ENCODE assay signal across 9 cellular contexts in the genomic region with DNA sequence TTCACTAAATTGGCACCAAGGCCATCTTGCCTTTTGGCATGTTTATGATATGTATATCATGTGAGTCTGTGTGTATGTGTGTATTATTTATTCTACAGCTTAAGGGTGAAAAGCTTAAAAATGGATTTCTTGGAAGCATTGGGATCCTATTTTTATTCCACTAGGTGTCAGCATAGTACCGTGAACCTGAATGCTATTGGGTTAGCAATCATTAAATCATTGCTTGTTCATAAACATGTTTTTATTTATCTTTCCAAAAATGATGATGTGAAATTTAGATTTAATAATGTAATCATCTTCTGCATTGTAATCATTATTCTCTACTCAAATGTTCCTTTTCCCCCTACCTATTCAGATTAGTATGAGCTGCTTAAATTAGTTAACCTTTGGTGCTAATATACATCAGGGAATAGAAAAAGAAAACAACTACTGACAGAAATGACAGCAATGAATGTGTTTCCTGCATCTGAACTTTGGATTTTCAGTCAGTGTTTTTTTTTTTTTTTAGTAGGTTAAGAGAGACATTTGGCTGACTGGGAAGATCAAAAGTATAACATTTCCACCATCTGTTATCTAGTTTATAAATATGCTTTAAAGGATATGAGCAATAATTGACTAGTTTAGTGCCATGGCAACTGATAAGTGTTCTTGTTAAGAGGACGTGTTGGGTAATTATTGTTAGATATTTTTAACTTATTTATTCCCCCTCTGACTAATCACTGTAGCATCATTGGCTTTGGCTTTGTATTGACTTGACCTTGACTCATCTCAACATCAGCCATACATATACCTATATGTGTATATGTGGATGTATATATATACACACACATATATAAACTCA. TPM values are rescaled to one million over a fixed set of nuclear protein-coding genes. Genes with fewer than 3 reads are reported as not detected.
DNase-seq lines count a peak whose midpoint lies in the region; ATAC-seq, FAIRE-seq and TF ChIP-seq lines count a peak whose summit lies in the region.
"Had no signal": no experiment of that assay in that cellular context is flagged by ENCODE, and none has a peak within 500 bp of the region (broad histone marks: within the 10 kb centered on the region; RNA-seq: fewer than 3 reads in every experiment).

No MANE protein-coding gene starts in this region.

- intact Hi-C loops in body of pancreas (cut with DNase I) = loop anchor here (10.0 kb wide), 1 partner anchor 592 kb away; no protein-coding TSS in a partner anchor
- intact Hi-C loops in activated T-helper 2 cell treated with anti-CD3 and anti-CD28 coated beads, Interferon-gamma antibody, Interleukin-2, Interleukin-4, amounts not matched to agents 10 μg/mL and 5 μg/mL and 100 μg/mL, durations not matched to agents 14 hours and 24 hours and 36 hours (cut with micrococcal nuclease) = loop anchor here (5.0 kb wide), 1 partner anchor 589 kb away; no protein-coding TSS in a partner anchor

- H3K4me1 Mint-ChIP-seq in activated T-helper 2 cell treated with anti-CD3 and anti-CD28 coated beads, Interferon-gamma antibody, Interleukin-2, Interleukin-4, amounts not matched to agents 10 μg/mL and 5 μg/mL and 100 μg/mL, durations not matched to agents 14 hours and 24 hours and 36 hours (ENCODE audit: low read depth) = no peaks in the 10 kb centered on the region

- no peak for ATAC-seq in body of pancreas

- no peak overlapping the region for H3K4me3 ChIP-seq in body of pancreas

- TF ChIP-seq CTCF in body of pancreas (IDR thresholded peaks at IDR 0.05) = peak; percentile 31 to 70 (median 65)

- H3K9me3 Mint-ChIP-seq in activated T-helper 2 cell treated with anti-CD3 and anti-CD28 coated beads, Interferon-gamma antibody, Interleukin-2, Interleukin-4, amounts not matched to agents 10 μg/mL and 5 μg/mL and 100 μg/mL, durations not matched to agents 14 hours and 24 hours and 36 hours = no peaks in the 10 kb centered on the region

- H3K4me3 Mint-ChIP-seq in activated T-helper 2 cell treated with anti-CD3 and anti-CD28 coated beads, Interferon-gamma antibody, Interleukin-2, Interleukin-4, amounts not matched to agents 10 μg/mL and 5 μg/mL and 100 μg/mL, durations not matched to agents 14 hours and 24 hours and 36 hours (ENCODE audit: low read depth) = no peak overlapping the region

- no peaks in the 10 kb centered on the region for H3K27me3 Mint-ChIP-seq in activated T-helper 2 cell treated with anti-CD3 and anti-CD28 coated beads, Interferon-gamma antibody, Interleukin-2, Interleukin-4, amounts not matched to agents 10 μg/mL and 5 μg/mL and 100 μg/mL, durations not matched to agents 14 hours and 24 hours and 36 hours (ENCODE audit: low read depth)

- no peaks in the 10 kb centered on the region for H3K36me3 Mint-ChIP-seq in activated T-helper 2 cell treated with anti-CD3 and anti-CD28 coated beads, Interferon-gamma antibody, Interleukin-2, Interleukin-4, amounts not matched to agents 10 μg/mL and 5 μg/mL and 100 μg/mL, durations not matched to agents 14 hours and 24 hours and 36 hours (ENCODE audit: low read depth)

- DNase-seq in H54 (ENCODE audit: insufficient read length, low spot score) = no peak
- peak; percentile 61 for DNase-seq in NCI-H1694 (lab: John Stamatoyannopoulos, UW)
- no peak for DNase-seq in body of pancreas
- peak; percentile 45 for DNase-seq in kidney tubule cell (ENCODE audit: low spot score)
- no peak for DNase-seq in activated T-helper 2 cell treated with anti-CD3 and anti-CD28 coated beads, Interferon-gamma antibody, Interleukin-2, Interleukin-4, amounts not matched to agents 10 μg/mL and 5 μg/mL and 100 μg/mL, durations not matched to agents 14 hours and 24 hours and 36 hours (ENCODE audit: low spot score)
- no peak for DNase-seq in COLO668 (lab: John Stamatoyannopoulos, UW; ENCODE audit: unreplicated experiment)
- DNase-seq in stimulated activated CD4-positive, alpha-beta T cell treated with anti-CD3 and anti-CD28 coated beads, Interleukin-2, amount 100 ng/mL, for 48 hours = no peak

- FAIRE-seq in G401.6 (lab: Jason Lieb, UNC) (peak; percentile 97), H54 (lab: Jason Lieb, UNC) (peak; percentile 96)

- no peaks in the 10 kb centered on the region for H3K4me1 ChIP-seq in body of pancreas

- H3K27ac ChIP-seq in body of pancreas = no peak overlapping the region

- H3K36me3 ChIP-seq in body of pancreas (replicated peaks in 1 of 2; ENCODE audit: insufficient read depth in 1 of 2, low read depth in 2 of 2) = no peaks in the 10 kb centered on the region

- H3K27ac Mint-ChIP-seq in activated T-helper 2 cell treated with anti-CD3 and anti-CD28 coated beads, Interferon-gamma antibody, Interleukin-2, Interleukin-4, amounts not matched to agents 10 μg/mL and 5 μg/mL and 100 μg/mL, durations not matched to agents 14 hours and 24 hours and 36 hours = no peak overlapping the region

- H3K9me3 ChIP-seq in body of pancreas = no peaks in the 10 kb centered on the region

- no peaks in the 10 kb centered on the region for H3K27me3 ChIP-seq in body of pancreas

- no peak for TF ChIP-seq POLR2A in H54 (IDR thresholded peaks at IDR 0.05; ENCODE audit: low read depth, low read length)
- TF ChIP-seq POLR2A in body of pancreas (IDR thresholded peaks at IDR 0.05) = no peak

- 0 to 1% methylated on average over 2 of the region's 2 CpGs for WGBS in body of pancreas, 2 donors

RNA-seq across cellular contexts. Expression of a gene that starts 14.1 kb away (rescaled TPM):
- total RNA-seq in body of pancreas = not detected
- total RNA-seq in activated T-helper 2 cell treated with anti-CD3 and anti-CD28 coated beads, Interferon-gamma antibody, Interleukin-2, Interleukin-4, amounts not matched to agents 10 μg/mL and 5 μg/mL and 100 μg/mL, durations not matched to agents 14 hours and 24 hours and 36 hours = not detected in 2 replicates
- total RNA-seq: T-helper 2 cell treated with Interferon-gamma antibody and Interleukin-4, amounts not matched to agents 100 ng/mL and 5 ng/mL, for 36 hours had no signal

Comparison
In these comparisons a context has a peak if more than half of its experiments do, and no peak if none do; other contexts are left out.
1. DNase-seq: peak in NCI-H1694 (single experiment) and kidney tubule cell (single experiment); none in H54 (single experiment), body of pancreas (0 of 4), activated T-helper 2 cell treated with anti-CD3 and anti-CD28 coated beads, Interferon-gamma antibody, Interleukin-2, Interleukin-4, amounts not matched to agents 10 μg/mL and 5 μg/mL and 100 μg/mL, durations not matched to agents 14 hours and 24 hours and 36 hours (single experiment), COLO668 (single experiment) and stimulated activated CD4-positive, alpha-beta T cell treated with anti-CD3 and anti-CD28 coated beads, Interleukin-2, amount 100 ng/mL, for 48 hours (0 of 2).